Comparison of ENCODE assay signal across 1 cellular context in the genomic region with DNA sequence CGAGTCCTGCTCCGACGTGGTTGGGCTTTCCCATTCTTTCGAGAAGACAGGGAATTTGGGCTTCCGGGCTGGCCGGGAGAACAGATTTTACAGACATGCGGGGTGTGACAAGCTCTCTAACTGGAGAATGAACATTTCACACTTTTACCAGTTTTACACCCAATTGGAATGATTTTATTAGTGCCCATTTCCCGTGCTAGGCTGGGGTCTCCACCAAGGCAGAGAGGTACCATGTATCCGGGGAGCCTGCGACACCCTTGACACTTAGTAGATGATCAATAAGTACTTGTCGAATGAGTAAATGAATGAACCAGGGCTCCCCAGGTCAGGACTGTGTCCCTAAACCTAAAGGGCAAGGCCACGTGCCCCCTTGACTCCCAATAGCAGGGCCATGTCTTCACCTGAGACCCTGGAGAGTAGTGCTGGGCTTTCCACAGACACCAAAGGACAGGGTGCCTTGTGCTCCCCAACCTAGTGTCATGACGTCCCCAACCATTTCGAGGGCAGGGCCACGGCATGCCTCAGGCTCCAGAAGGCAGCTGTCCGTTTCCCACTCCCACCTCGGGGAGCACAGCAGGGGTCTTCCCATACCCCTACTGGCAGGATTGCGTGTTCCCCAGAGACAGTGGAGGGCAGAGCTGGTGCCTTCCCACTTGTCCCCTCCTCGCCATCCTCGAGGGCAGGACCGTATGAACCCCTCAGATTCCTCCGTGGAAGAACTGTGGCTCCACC.
TF ChIP-seq lines count a peak whose summit lies in the region.

No MANE protein-coding gene starts in this region.

TF ChIP-seq in HepG2, 621 proteins besides CTCF, POLR2A, EP300 and RAD21 (continued from another document and continues in another):
- TF ChIP-seq, protein P1, sequence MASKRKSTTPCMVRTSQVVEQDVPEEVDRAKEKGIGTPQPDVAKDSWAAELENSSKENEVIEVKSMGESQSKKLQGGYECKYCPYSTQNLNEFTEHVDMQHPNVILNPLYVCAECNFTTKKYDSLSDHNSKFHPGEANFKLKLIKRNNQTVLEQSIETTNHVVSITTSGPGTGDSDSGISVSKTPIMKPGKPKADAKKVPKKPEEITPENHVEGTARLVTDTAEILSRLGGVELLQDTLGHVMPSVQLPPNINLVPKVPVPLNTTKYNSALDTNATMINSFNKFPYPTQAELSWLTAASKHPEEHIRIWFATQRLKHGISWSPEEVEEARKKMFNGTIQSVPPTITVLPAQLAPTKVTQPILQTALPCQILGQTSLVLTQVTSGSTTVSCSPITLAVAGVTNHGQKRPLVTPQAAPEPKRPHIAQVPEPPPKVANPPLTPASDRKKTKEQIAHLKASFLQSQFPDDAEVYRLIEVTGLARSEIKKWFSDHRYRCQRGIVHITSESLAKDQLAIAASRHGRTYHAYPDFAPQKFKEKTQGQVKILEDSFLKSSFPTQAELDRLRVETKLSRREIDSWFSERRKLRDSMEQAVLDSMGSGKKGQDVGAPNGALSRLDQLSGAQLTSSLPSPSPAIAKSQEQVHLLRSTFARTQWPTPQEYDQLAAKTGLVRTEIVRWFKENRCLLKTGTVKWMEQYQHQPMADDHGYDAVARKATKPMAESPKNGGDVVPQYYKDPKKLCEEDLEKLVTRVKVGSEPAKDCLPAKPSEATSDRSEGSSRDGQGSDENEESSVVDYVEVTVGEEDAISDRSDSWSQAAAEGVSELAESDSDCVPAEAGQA (IDR thresholded peaks at IDR 0.05; ENCODE audit: low read depth): no peak
- TF ChIP-seq, protein P1 (CRISPR knock-in tag; IDR thresholded peaks at IDR 0.05; ENCODE audit: borderline replicate concordance): no peak
- TF ChIP-seq RBM22 (optimal IDR thresholded peaks at IDR 0.05; ENCODE audit: low read length) (no peak), MED1 (CRISPR knock-in tag; IDR thresholded peaks at IDR 0.05) (no peak; the same call in none of the 2 replicates), KLF13 (CRISPR knock-in tag; IDR thresholded peaks at IDR 0.05) (no peak), ZNF496 (CRISPR knock-in tag; IDR thresholded peaks at IDR 0.05; ENCODE audit: insufficient replicate concordance) (no peak), ZNF230 (CRISPR knock-in tag; IDR thresholded peaks at IDR 0.05) (no peak; the same call in 1 of the 2 replicates), PAWR (CRISPR knock-in tag; IDR thresholded peaks at IDR 0.05; ENCODE audit: borderline replicate concordance) (no peak), KLF11 (CRISPR knock-in tag; IDR thresholded peaks at IDR 0.05) (no peak), ZNF816 (CRISPR knock-in tag; IDR thresholded peaks at IDR 0.05; ENCODE audit: borderline replicate concordance) (no peak), KDM1A (CRISPR knock-in tag; IDR thresholded peaks at IDR 0.05) (no peak), ZNF260 (CRISPR knock-in tag; IDR thresholded peaks at IDR 0.05; ENCODE audit: borderline replicate concordance, low read depth) (no peak), HOXA5 (CRISPR knock-in tag; IDR thresholded peaks at IDR 0.05) (no peak), MED8 (CRISPR knock-in tag; IDR thresholded peaks at IDR 0.05; ENCODE audit: insufficient replicate concordance) (no peak), ZNF713 (CRISPR knock-in tag; IDR thresholded peaks at IDR 0.05) (no peak), ZBTB8A (CRISPR knock-in tag; IDR thresholded peaks at IDR 0.05; ENCODE audit: borderline replicate concordance, low read depth) (no peak), SRSF4 (IDR thresholded peaks at IDR 0.05; ENCODE audit: low read depth, low read length, poor library complexity, severe bottlenecking) (no peak), ZNF530 (CRISPR knock-in tag; IDR thresholded peaks at IDR 0.05; ENCODE audit: low read depth) (no peak), FOXO1 (CRISPR knock-in tag; IDR thresholded peaks at IDR 0.05) (no peak), ZNF441 (CRISPR knock-in tag; IDR thresholded peaks at IDR 0.05; ENCODE audit: borderline replicate concordance) (no peak)
- TF ChIP-seq, protein P2, sequence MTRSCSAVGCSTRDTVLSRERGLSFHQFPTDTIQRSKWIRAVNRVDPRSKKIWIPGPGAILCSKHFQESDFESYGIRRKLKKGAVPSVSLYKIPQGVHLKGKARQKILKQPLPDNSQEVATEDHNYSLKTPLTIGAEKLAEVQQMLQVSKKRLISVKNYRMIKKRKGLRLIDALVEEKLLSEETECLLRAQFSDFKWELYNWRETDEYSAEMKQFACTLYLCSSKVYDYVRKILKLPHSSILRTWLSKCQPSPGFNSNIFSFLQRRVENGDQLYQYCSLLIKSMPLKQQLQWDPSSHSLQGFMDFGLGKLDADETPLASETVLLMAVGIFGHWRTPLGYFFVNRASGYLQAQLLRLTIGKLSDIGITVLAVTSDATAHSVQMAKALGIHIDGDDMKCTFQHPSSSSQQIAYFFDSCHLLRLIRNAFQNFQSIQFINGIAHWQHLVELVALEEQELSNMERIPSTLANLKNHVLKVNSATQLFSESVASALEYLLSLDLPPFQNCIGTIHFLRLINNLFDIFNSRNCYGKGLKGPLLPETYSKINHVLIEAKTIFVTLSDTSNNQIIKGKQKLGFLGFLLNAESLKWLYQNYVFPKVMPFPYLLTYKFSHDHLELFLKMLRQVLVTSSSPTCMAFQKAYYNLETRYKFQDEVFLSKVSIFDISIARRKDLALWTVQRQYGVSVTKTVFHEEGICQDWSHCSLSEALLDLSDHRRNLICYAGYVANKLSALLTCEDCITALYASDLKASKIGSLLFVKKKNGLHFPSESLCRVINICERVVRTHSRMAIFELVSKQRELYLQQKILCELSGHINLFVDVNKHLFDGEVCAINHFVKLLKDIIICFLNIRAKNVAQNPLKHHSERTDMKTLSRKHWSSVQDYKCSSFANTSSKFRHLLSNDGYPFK (CRISPR knock-in tag; IDR thresholded peaks at IDR 0.05; ENCODE audit: borderline replicate concordance): no peak
- TF ChIP-seq, protein P3, sequence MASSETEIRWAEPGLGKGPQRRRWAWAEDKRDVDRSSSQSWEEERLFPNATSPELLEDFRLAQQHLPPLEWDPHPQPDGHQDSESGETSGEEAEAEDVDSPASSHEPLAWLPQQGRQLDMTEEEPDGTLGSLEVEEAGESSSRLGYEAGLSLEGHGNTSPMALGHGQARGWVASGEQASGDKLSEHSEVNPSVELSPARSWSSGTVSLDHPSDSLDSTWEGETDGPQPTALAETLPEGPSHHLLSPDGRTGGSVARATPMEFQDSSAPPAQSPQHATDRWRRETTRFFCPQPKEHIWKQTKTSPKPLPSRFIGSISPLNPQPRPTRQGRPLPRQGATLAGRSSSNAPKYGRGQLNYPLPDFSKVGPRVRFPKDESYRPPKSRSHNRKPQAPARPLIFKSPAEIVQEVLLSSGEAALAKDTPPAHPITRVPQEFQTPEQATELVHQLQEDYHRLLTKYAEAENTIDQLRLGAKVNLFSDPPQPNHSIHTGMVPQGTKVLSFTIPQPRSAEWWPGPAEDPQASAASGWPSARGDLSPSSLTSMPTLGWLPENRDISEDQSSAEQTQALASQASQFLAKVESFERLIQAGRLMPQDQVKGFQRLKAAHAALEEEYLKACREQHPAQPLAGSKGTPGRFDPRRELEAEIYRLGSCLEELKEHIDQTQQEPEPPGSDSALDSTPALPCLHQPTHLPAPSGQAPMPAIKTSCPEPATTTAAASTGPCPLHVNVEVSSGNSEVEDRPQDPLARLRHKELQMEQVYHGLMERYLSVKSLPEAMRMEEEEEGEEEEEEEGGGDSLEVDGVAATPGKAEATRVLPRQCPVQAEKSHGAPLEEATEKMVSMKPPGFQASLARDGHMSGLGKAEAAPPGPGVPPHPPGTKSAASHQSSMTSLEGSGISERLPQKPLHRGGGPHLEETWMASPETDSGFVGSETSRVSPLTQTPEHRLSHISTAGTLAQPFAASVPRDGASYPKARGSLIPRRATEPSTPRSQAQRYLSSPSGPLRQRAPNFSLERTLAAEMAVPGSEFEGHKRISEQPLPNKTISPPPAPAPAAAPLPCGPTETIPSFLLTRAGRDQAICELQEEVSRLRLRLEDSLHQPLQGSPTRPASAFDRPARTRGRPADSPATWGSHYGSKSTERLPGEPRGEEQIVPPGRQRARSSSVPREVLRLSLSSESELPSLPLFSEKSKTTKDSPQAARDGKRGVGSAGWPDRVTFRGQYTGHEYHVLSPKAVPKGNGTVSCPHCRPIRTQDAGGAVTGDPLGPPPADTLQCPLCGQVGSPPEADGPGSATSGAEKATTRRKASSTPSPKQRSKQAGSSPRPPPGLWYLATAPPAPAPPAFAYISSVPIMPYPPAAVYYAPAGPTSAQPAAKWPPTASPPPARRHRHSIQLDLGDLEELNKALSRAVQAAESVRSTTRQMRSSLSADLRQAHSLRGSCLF (CRISPR knock-in tag; IDR thresholded peaks at IDR 0.05; ENCODE audit: borderline replicate concordance): no peak
- TF ChIP-seq, protein P4, sequence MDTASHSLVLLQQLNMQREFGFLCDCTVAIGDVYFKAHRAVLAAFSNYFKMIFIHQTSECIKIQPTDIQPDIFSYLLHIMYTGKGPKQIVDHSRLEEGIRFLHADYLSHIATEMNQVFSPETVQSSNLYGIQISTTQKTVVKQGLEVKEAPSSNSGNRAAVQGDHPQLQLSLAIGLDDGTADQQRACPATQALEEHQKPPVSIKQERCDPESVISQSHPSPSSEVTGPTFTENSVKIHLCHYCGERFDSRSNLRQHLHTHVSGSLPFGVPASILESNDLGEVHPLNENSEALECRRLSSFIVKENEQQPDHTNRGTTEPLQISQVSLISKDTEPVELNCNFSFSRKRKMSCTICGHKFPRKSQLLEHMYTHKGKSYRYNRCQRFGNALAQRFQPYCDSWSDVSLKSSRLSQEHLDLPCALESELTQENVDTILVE (CRISPR knock-in tag; IDR thresholded peaks at IDR 0.05): no peak
- TF ChIP-seq, protein P5, sequence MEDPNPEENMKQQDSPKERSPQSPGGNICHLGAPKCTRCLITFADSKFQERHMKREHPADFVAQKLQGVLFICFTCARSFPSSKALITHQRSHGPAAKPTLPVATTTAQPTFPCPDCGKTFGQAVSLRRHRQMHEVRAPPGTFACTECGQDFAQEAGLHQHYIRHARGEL (CRISPR knock-in tag; IDR thresholded peaks at IDR 0.05): no peak
- TF ChIP-seq, protein P6, sequence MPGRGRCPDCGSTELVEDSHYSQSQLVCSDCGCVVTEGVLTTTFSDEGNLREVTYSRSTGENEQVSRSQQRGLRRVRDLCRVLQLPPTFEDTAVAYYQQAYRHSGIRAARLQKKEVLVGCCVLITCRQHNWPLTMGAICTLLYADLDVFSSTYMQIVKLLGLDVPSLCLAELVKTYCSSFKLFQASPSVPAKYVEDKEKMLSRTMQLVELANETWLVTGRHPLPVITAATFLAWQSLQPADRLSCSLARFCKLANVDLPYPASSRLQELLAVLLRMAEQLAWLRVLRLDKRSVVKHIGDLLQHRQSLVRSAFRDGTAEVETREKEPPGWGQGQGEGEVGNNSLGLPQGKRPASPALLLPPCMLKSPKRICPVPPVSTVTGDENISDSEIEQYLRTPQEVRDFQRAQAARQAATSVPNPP (CRISPR knock-in tag; IDR thresholded peaks at IDR 0.05): no peak
- TF ChIP-seq, protein P7, sequence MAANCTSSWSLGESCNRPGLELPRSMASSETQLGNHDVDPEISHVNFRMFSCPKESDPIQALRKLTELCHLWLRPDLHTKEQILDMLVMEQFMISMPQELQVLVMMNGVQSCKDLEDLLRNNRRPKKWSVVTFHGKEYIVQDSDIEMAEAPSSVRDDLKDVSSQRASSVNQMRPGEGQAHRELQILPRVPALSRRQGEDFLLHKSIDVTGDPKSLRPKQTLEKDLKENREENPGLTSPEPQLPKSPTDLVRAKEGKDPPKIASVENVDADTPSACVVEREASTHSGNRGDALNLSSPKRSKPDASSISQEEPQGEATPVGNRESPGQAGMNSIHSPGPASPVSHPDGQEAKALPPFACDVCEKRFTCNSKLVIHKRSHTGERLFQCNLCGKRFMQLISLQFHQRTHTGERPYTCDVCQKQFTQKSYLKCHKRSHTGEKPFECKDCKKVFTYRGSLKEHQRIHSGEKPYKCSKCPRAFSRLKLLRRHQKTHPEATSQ (CRISPR knock-in tag; IDR thresholded peaks at IDR 0.05; ENCODE audit: borderline replicate concordance): no peak
- TF ChIP-seq, protein P8, sequence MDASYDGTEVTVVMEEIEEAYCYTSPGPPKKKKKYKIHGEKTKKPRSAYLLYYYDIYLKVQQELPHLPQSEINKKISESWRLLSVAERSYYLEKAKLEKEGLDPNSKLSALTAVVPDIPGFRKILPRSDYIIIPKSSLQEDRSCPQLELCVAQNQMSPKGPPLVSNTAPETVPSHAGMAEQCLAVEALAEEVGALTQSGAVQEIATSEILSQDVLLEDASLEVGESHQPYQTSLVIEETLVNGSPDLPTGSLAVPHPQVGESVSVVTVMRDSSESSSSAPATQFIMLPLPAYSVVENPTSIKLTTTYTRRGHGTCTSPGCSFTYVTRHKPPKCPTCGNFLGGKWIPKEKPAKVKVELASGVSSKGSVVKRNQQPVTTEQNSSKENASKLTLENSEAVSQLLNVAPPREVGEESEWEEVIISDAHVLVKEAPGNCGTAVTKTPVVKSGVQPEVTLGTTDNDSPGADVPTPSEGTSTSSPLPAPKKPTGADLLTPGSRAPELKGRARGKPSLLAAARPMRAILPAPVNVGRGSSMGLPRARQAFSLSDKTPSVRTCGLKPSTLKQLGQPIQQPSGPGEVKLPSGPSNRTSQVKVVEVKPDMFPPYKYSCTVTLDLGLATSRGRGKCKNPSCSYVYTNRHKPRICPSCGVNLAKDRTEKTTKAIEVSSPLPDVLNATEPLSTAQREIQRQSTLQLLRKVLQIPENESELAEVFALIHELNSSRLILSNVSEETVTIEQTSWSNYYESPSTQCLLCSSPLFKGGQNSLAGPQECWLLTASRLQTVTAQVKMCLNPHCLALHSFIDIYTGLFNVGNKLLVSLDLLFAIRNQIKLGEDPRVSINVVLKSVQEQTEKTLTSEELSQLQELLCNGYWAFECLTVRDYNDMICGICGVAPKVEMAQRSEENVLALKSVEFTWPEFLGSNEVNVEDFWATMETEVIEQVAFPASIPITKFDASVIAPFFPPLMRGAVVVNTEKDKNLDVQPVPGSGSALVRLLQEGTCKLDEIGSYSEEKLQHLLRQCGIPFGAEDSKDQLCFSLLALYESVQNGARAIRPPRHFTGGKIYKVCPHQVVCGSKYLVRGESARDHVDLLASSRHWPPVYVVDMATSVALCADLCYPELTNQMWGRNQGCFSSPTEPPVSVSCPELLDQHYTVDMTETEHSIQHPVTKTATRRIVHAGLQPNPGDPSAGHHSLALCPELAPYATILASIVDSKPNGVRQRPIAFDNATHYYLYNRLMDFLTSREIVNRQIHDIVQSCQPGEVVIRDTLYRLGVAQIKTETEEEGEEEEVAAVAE (CRISPR knock-in tag; IDR thresholded peaks at IDR 0.05; ENCODE audit: borderline replicate concordance): no peak
